ENCODE assay signal across 36 cellular contexts in the genomic region with DNA sequence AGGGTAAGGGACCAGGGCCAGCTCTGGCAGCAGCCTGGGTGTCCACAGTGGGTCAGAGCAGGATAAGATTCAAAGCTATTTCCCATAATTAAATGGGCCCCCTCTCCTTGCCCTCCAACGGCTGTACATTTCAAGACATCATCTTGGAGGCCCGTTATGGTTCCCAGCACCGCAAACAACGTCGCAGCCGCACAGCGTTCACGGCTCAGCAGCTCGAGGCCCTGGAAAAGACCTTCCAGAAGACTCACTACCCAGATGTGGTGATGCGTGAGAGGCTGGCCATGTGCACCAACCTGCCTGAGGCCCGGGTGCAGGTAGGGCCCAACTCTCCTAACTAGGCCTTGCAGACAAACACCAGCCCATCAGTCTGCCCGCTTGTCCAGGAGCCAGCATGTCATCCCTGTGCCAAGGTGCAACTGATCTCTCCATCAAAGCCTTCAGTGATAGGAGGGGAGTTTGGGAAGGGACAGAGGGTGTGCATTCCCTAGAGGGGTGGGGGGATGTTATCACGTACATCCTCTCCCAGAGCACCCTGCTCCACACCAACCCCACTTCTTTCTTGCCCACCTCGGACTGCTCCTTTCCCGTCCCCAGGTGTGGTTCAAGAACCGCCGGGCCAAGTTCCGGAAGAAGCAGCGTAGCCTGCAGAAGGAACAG. TPM values are rescaled to one million over a fixed set of nuclear protein-coding genes. Genes with fewer than 3 reads are reported as not detected.
"Had no signal": no experiment of that assay in that cellular context is flagged by ENCODE, and none has a peak within 500 bp of the region (broad histone marks: within the 10 kb centered on the region; RNA-seq: fewer than 3 reads in every experiment).

No MANE protein-coding gene starts in this region.

- H3K4me3 Mint-ChIP-seq: activated B cell treated with CpG ODN at 0.5 μM for 24 hours; activated CD8-positive, alpha-beta T cell treated with anti-CD3 and anti-CD28 coated beads for 36 hours; activated naive CD4-positive, alpha-beta T cell treated with anti-CD3 and anti-CD28 coated beads for 36 hours; activated naive CD4-positive, alpha-beta T cell treated with anti-CD3 and anti-CD28 coated beads, Interleukin-2, amount 50 U/mL, for 24 hours; activated naive CD8-positive, alpha-beta T cell treated with anti-CD3 and anti-CD28 coated beads for 36 hours; activated naive CD8-positive, alpha-beta T cell treated with anti-CD3 and anti-CD28 coated beads, Interleukin-2, amount 50 U/mL, for 24 hours; activated T-helper 1 cell treated with anti-CD3 and anti-CD28 coated beads, Interleukin-12 subunit alpha, Interleukin-12 subunit beta, Interleukin-2, Interleukin-4 antibody, amounts not matched to agents 30 ng/mL and 10 ng/mL and 1 ng/mL, durations not matched to agents 14 hours and 24 hours and 36 hours; T-helper 17 cell; T-helper 2 cell treated with Interferon-gamma antibody and Interleukin-4, amounts not matched to agents 5 μg/mL and 100 μg/mL, for 36 hours had no signal

- H3K27me3 ChIP-seq: adrenal gland, body of pancreas, cardiac muscle cell, colonic mucosa, gastrocnemius medialis had no signal

- H3K27ac ChIP-seq: adrenal gland, body of pancreas, cardiac muscle cell, colonic mucosa, dorsolateral prefrontal cortex, esophagus muscularis mucosa, foreskin keratinocyte, gastrocnemius medialis, WERI-Rb-1 had no signal

- H3K36me3 ChIP-seq: adrenal gland, cardiac muscle cell, colonic mucosa, esophagus muscularis mucosa, gastrocnemius medialis, WERI-Rb-1 had no signal

- H3K9me3 Mint-ChIP-seq: activated B cell treated with CpG ODN at 0.5 μM for 24 hours; activated CD8-positive, alpha-beta T cell treated with anti-CD3 and anti-CD28 coated beads for 36 hours; activated naive CD4-positive, alpha-beta T cell treated with anti-CD3 and anti-CD28 coated beads for 36 hours; activated naive CD4-positive, alpha-beta T cell treated with anti-CD3 and anti-CD28 coated beads, Interleukin-2, amount 50 U/mL, for 24 hours; activated naive CD8-positive, alpha-beta T cell treated with anti-CD3 and anti-CD28 coated beads for 36 hours; activated naive CD8-positive, alpha-beta T cell treated with anti-CD3 and anti-CD28 coated beads, Interleukin-2, amount 50 U/mL, for 24 hours; activated T-helper 1 cell treated with anti-CD3 and anti-CD28 coated beads, Interleukin-12 subunit alpha, Interleukin-12 subunit beta, Interleukin-2, Interleukin-4 antibody, amounts not matched to agents 30 ng/mL and 10 ng/mL and 1 ng/mL, durations not matched to agents 14 hours and 24 hours and 36 hours; activated T-helper 2 cell treated with anti-CD3 and anti-CD28 coated beads, Interferon-gamma antibody, Interleukin-2, Interleukin-4, amounts not matched to agents 10 μg/mL and 5 μg/mL and 100 μg/mL, durations not matched to agents 14 hours and 24 hours and 36 hours; T-helper 2 cell treated with Interferon-gamma antibody and Interleukin-4, amounts not matched to agents 5 μg/mL and 100 μg/mL, for 36 hours had no signal

- H3K4me1 Mint-ChIP-seq: activated B cell treated with CpG ODN at 0.5 μM for 24 hours; activated naive CD4-positive, alpha-beta T cell treated with anti-CD3 and anti-CD28 coated beads, Interleukin-2, amount 50 U/mL, for 24 hours; activated naive CD8-positive, alpha-beta T cell treated with anti-CD3 and anti-CD28 coated beads for 36 hours; activated naive CD8-positive, alpha-beta T cell treated with anti-CD3 and anti-CD28 coated beads, Interleukin-2, amount 50 U/mL, for 24 hours had no signal

- H3K4me1 ChIP-seq: adrenal gland, body of pancreas, colonic mucosa, esophagus muscularis mucosa, foreskin keratinocyte, gastrocnemius medialis had no signal

- H3K9me3 ChIP-seq: adrenal gland, body of pancreas, colonic mucosa, esophagus muscularis mucosa, gastrocnemius medialis had no signal

- H3K36me3 Mint-ChIP-seq: activated naive CD4-positive, alpha-beta T cell treated with anti-CD3 and anti-CD28 coated beads, Interleukin-2, amount 50 U/mL, for 24 hours; activated naive CD8-positive, alpha-beta T cell treated with anti-CD3 and anti-CD28 coated beads for 36 hours had no signal

- H3K27ac Mint-ChIP-seq: activated B cell treated with CpG ODN at 0.5 μM for 24 hours; activated CD8-positive, alpha-beta T cell treated with anti-CD3 and anti-CD28 coated beads for 36 hours; activated naive CD4-positive, alpha-beta T cell treated with anti-CD3 and anti-CD28 coated beads for 36 hours; activated naive CD4-positive, alpha-beta T cell treated with anti-CD3 and anti-CD28 coated beads, Interleukin-2, amount 50 U/mL, for 24 hours; activated naive CD8-positive, alpha-beta T cell treated with anti-CD3 and anti-CD28 coated beads for 36 hours; activated naive CD8-positive, alpha-beta T cell treated with anti-CD3 and anti-CD28 coated beads, Interleukin-2, amount 50 U/mL, for 24 hours; activated T-helper 1 cell treated with anti-CD3 and anti-CD28 coated beads, Interleukin-12 subunit alpha, Interleukin-12 subunit beta, Interleukin-2, Interleukin-4 antibody, amounts not matched to agents 30 ng/mL and 10 ng/mL and 1 ng/mL, durations not matched to agents 14 hours and 24 hours and 36 hours; activated T-helper 2 cell treated with anti-CD3 and anti-CD28 coated beads, Interferon-gamma antibody, Interleukin-2, Interleukin-4, amounts not matched to agents 10 μg/mL and 5 μg/mL and 100 μg/mL, durations not matched to agents 14 hours and 24 hours and 36 hours; T-helper 17 cell; T-helper 2 cell treated with Interferon-gamma antibody and Interleukin-4, amounts not matched to agents 5 μg/mL and 100 μg/mL, for 36 hours had no signal

- H3K4me3 ChIP-seq: adrenal gland, body of pancreas, cardiac muscle cell, colonic mucosa, dorsolateral prefrontal cortex, esophagus muscularis mucosa, gastrocnemius medialis had no signal

- DNase-seq: activated B cell treated with CpG ODN at 0.5 μM for 24 hours; activated CD4-positive, alpha-beta T cell treated with anti-CD3 and anti-CD28 coated beads for 48 hours; activated CD4-positive, alpha-beta T cell treated with anti-CD3 and anti-CD28 coated beads, Interleukin-2, amount 50 U/mL, for 1 hour; activated CD4-positive, alpha-beta T cell treated with anti-CD3 and anti-CD28 coated beads, Interleukin-2, amount 50 U/mL, for 48 hours; activated CD8-positive, alpha-beta memory T cell treated with anti-CD3 and anti-CD28 coated beads for 24 hours; activated CD8-positive, alpha-beta T cell treated with anti-CD3 and anti-CD28 coated beads for 36 hours; activated effector memory CD4-positive, alpha-beta T cell treated with anti-CD3 and anti-CD28 coated beads, Interleukin-2, amount 50 U/mL, for 16 hours; activated naive CD4-positive, alpha-beta T cell treated with anti-CD3 and anti-CD28 coated beads for 36 hours; activated naive CD8-positive, alpha-beta T cell treated with anti-CD3 and anti-CD28 coated beads for 36 hours; activated naive CD8-positive, alpha-beta T cell treated with anti-CD3 and anti-CD28 coated beads, Interleukin-2, amount 50 U/mL, for 24 hours; activated T-cell treated with anti-CD3 and anti-CD28 coated beads, Interleukin-2, amount 50 U/mL, for 1 hour; activated T-cell treated with anti-CD3 and anti-CD28 coated beads, Interleukin-2, amount 50 U/mL, for 48 hours; adrenal gland; amygdala; aorta; body of pancreas; central memory CD4-positive, alpha-beta T cell; cerebellar nuclear complex; colonic mucosa; dorsolateral prefrontal cortex; effector memory CD4-positive, alpha-beta T cell; erythroblast; foreskin keratinocyte; gastrocnemius medialis; glutamatergic neuron; T-helper 1 cell; T-helper 17 cell; T1000; WERI-Rb-1 had no signal

- ATAC-seq: activated CD4-positive, CD25-positive, alpha-beta regulatory T cell treated with anti-CD3 and anti-CD28 coated beads, Interleukin-2, amount 50 U/mL, for 24 hours; activated CD8-positive, alpha-beta T cell treated with anti-CD3 and anti-CD28 coated beads for 36 hours; activated naive CD8-positive, alpha-beta T cell treated with anti-CD3 and anti-CD28 coated beads, Interleukin-2, amount 50 U/mL, for 24 hours; body of pancreas; foreskin keratinocyte; gastrocnemius medialis; T-helper 17 cell had no signal

RNA-seq across cellular contexts. Expression of a gene that starts 20.8 kb away (rescaled TPM):
- total RNA-seq: activated B cell treated with CpG ODN at 0.5 μM for 24 hours; activated naive CD4-positive, alpha-beta T cell treated with anti-CD3 and anti-CD28 coated beads for 36 hours; activated naive CD8-positive, alpha-beta T cell treated with anti-CD3 and anti-CD28 coated beads for 36 hours; activated T-helper 1 cell treated with anti-CD3 and anti-CD28 coated beads, Interleukin-12 subunit alpha, Interleukin-12 subunit beta, Interleukin-2, Interleukin-4 antibody, amounts not matched to agents 30 ng/mL and 10 ng/mL and 1 ng/mL, durations not matched to agents 14 hours and 24 hours and 36 hours; activated T-helper 2 cell treated with anti-CD3 and anti-CD28 coated beads, Interferon-gamma antibody, Interleukin-2, Interleukin-4, amounts not matched to agents 10 μg/mL and 5 μg/mL and 100 μg/mL, durations not matched to agents 14 hours and 24 hours and 36 hours; aorta; body of pancreas; cardiac muscle cell; colonic mucosa; dorsolateral prefrontal cortex; esophagus muscularis mucosa; foreskin keratinocyte; gastrocnemius medialis; T-helper 17 cell had no signal
- polyA plus RNA-seq: cardiac muscle cell, foreskin keratinocyte had no signal

RNA-seq across cellular contexts. Expression of a gene that starts 41.0 kb away (rescaled TPM):
- total RNA-seq: activated B cell treated with CpG ODN at 0.5 μM for 24 hours; activated CD8-positive, alpha-beta T cell treated with anti-CD3 and anti-CD28 coated beads for 36 hours; activated naive CD4-positive, alpha-beta T cell treated with anti-CD3 and anti-CD28 coated beads for 36 hours; activated naive CD8-positive, alpha-beta T cell treated with anti-CD3 and anti-CD28 coated beads for 36 hours; activated T-helper 1 cell treated with anti-CD3 and anti-CD28 coated beads, Interleukin-12 subunit alpha, Interleukin-12 subunit beta, Interleukin-2, Interleukin-4 antibody, amounts not matched to agents 30 ng/mL and 10 ng/mL and 1 ng/mL, durations not matched to agents 14 hours and 24 hours and 36 hours; activated T-helper 2 cell treated with anti-CD3 and anti-CD28 coated beads, Interferon-gamma antibody, Interleukin-2, Interleukin-4, amounts not matched to agents 10 μg/mL and 5 μg/mL and 100 μg/mL, durations not matched to agents 14 hours and 24 hours and 36 hours; adrenal gland; aorta; body of pancreas; cardiac muscle cell; colonic mucosa; esophagus muscularis mucosa; foreskin keratinocyte; gastrocnemius medialis; T-helper 17 cell had no signal
- polyA plus RNA-seq: cardiac muscle cell, foreskin keratinocyte had no signal
